ENCODE assay signal across 18 cellular contexts in the genomic region with DNA sequence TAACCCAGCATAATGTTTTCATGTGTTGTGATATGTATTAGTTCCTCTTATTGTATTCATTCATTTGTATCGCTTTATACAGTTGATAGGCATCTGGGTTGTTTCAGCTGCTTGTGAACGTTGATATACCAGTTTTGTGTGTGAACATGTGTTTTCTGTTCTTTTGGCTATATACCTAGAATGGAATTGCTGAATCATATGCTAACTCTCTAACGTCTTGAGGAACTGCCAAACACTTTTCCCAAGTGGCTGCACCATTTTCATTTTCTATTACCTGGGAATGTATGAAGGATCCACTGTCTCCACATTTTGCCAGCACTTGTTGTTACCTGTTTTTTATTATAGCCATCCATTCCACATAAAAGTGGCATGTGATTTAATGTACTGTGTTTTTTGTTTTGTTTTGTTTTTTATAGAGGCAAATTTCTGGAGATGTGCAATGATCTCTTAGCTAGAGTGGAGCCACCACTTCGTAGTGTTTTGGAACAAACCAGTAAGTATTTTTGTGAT. TPM values are rescaled to one million over a fixed set of nuclear protein-coding genes. Genes with fewer than 3 reads are reported as not detected.
DNase-seq lines count a peak whose midpoint lies in the region; ATAC-seq, FAIRE-seq and TF ChIP-seq lines count a peak whose summit lies in the region.
"Had no signal": no experiment of that assay in that cellular context is flagged by ENCODE, and none has a peak within 500 bp of the region (broad histone marks: within the 10 kb centered on the region; RNA-seq: fewer than 3 reads in every experiment).

No MANE protein-coding gene starts in this region.

- TF ChIP-seq POLR2A in GM12878 (IDR thresholded peaks at IDR 0.05; ENCODE audit: low read depth, low read length), result no peak

- WGBS in GM12878 (ENCODE audit: insufficient coverage, insufficient replicate concordance, low lambda C conversion rate, missing lambda C conversion rate), result 73% methylated on average over 4 of the region's 4 CpGs

- H3K9me3 ChIP-seq in GM12878 (replicated peaks; ENCODE audit: control insufficient read depth, insufficient read depth, low read length), result no peaks in the 10 kb centered on the region
- H3K9me3 ChIP-seq in naive thymus-derived CD4-positive, alpha-beta T cell (ENCODE audit: control insufficient read depth in 2 of 3, low read length in 3 of 3), result no peaks in the 10 kb centered on the region
- H3K9me3 ChIP-seq: Caco-2 had no signal

- H4K20me1 ChIP-seq in GM12878 (ENCODE audit: control insufficient read depth, insufficient read depth), result no peaks in the 10 kb centered on the region

- CTCF ChIA-PET in GM12878 (lab: Yijun Ruan, JAX), result no interaction called here
- CTCF ChIA-PET in naive thymus-derived CD4-positive, alpha-beta T cell (lab: Charles Lee), result no interaction called here

- peaks cover under 1% of the 10 kb centered on the region for H3K4me1 Mint-ChIP-seq in stimulated activated naive CD8-positive, alpha-beta T cell treated with anti-CD3 and anti-CD28 coated beads, Interleukin-15, Interleukin-2, amounts not matched to agents 100 ng/mL and 50 ng/mL, for 24 hours (ENCODE audit: low read depth)
- peaks cover 0 to 11% (median 5%) of the 10 kb centered on the region in 7 donors for H3K4me1 Mint-ChIP-seq in naive thymus-derived CD4-positive, alpha-beta T cell

- H3K27me3 ChIP-seq in GM12878 (replicated peaks in 1 of 2; ENCODE audit: control insufficient read depth in 2 of 2, insufficient read depth in 2 of 2, low read length in 1 of 2), result no peaks in the 10 kb centered on the region
- no peaks in the 10 kb centered on the region for H3K27me3 ChIP-seq in naive thymus-derived CD4-positive, alpha-beta T cell (ENCODE audit: control insufficient read depth in 2 of 2, insufficient read depth in 2 of 2, low read length in 2 of 2)

- no peak for FAIRE-seq in GM12878 (lab: Jason Lieb, UNC)
- FAIRE-seq: GM19239 had no signal

- peaks cover 0 to 33% of the 10 kb centered on the region in 2 experiments; a peak in 3 of 4 replicates for H3K36me3 ChIP-seq in GM12878 (ENCODE audit: control insufficient read depth in 2 of 2, insufficient read depth in 2 of 2, low read length in 1 of 2)
- peaks cover 23 to 65% (median 27%) of the 10 kb centered on the region in 3 experiments for H3K36me3 ChIP-seq in naive thymus-derived CD4-positive, alpha-beta T cell (ENCODE audit: control insufficient read depth in 2 of 3, insufficient read depth in 3 of 3, low read length in 3 of 3)

- H3K27me3 Mint-ChIP-seq in stimulated activated naive CD8-positive, alpha-beta T cell treated with anti-CD3 and anti-CD28 coated beads, Interleukin-15, Interleukin-2, amounts not matched to agents 100 ng/mL and 50 ng/mL, for 24 hours, result no peaks in the 10 kb centered on the region
- H3K27me3 Mint-ChIP-seq in naive thymus-derived CD4-positive, alpha-beta T cell, result no peaks in the 10 kb centered on the region

- no peaks in the 10 kb centered on the region for H3K4me1 ChIP-seq in GM12878 (ENCODE audit: control insufficient read depth, insufficient read depth, low read length)
- H3K4me1 ChIP-seq in naive thymus-derived CD4-positive, alpha-beta T cell (ENCODE audit: control insufficient read depth in 2 of 2, insufficient read depth in 2 of 2, low read length in 2 of 2), result no peaks in the 10 kb centered on the region
- H3K4me1 ChIP-seq: Caco-2 had no signal

- H3K27ac ChIP-seq in GM12878 (ENCODE audit: control insufficient read depth, insufficient read depth), result no peak overlapping the region
- H3K27ac ChIP-seq in naive thymus-derived CD4-positive, alpha-beta T cell (ENCODE audit: low read depth, low read length), result no peak overlapping the region

- intact Hi-C loops in GM12878 (cut with micrococcal nuclease; ENCODE audit: unreplicated experiment), result no loop called here
- intact Hi-C loops in naive thymus-derived CD4-positive, alpha-beta T cell (cut with micrococcal nuclease), result no loop called here

- no peaks in the 10 kb centered on the region; the same call in 1 of the 2 replicates for H3K79me2 ChIP-seq in GM12878 (ENCODE audit: control insufficient read depth, insufficient read depth, low read length)

- no peak overlapping the region for H3K4me2 ChIP-seq in GM12878 (ENCODE audit: control insufficient read depth, insufficient read depth)

- TF ChIP-seq RAD21 in GM12878 (IDR thresholded peaks at IDR 0.05; ENCODE audit: insufficient read depth, low read depth, low read length), result no peak

- H3K9me3 Mint-ChIP-seq in stimulated activated naive CD8-positive, alpha-beta T cell treated with anti-CD3 and anti-CD28 coated beads, Interleukin-15, Interleukin-2, amounts not matched to agents 100 ng/mL and 50 ng/mL, for 24 hours, result no peaks in the 10 kb centered on the region
- H3K9me3 Mint-ChIP-seq in naive thymus-derived CD4-positive, alpha-beta T cell, result no peaks in the 10 kb centered on the region

- SMC1A ChIA-PET in GM12878 (lab: Charles Lee; ENCODE audit: uncharacterized antibody, unreplicated experiment), result no interaction called here

- no peak overlapping the region for H3K4me3 Mint-ChIP-seq in stimulated activated naive CD8-positive, alpha-beta T cell treated with anti-CD3 and anti-CD28 coated beads, Interleukin-15, Interleukin-2, amounts not matched to agents 100 ng/mL and 50 ng/mL, for 24 hours
- H3K4me3 Mint-ChIP-seq in naive thymus-derived CD4-positive, alpha-beta T cell, result no peak overlapping the region

- no peak overlapping the region for H3K4me3 ChIP-seq in GM12878
- no peak overlapping the region for H3K4me3 ChIP-seq in naive thymus-derived CD4-positive, alpha-beta T cell (ENCODE audit: low read length)

- no peak overlapping the region for H3K9ac ChIP-seq in GM12878 (ENCODE audit: control insufficient read depth, insufficient read depth, low read length)

- RAD21 ChIA-PET in GM12878 (lab: Charles Lee; ENCODE audit: unreplicated experiment), result no interaction called here

- BruUV-seq in GM12878 (replicated peaks; lab: Mats Ljungman, UMichigan), result TSS peak; percentile 5

- POLR2A ChIA-PET in GM12878 (lab: Charles Lee), result no interaction called here
- POLR2A ChIA-PET in naive thymus-derived CD4-positive, alpha-beta T cell (lab: Charles Lee), result no interaction called here

- TF ChIP-seq EP300 in GM12878 (IDR thresholded peaks at IDR 0.05; ENCODE audit: borderline replicate concordance in 1 of 2, control insufficient read depth in 1 of 2, low read depth in 2 of 2, low read length in 2 of 2), result no peak

- ATAC-seq in stimulated activated naive CD8-positive, alpha-beta T cell treated with anti-CD3 and anti-CD28 coated beads, Interleukin-15, Interleukin-2, amounts not matched to agents 100 U/mL and 50 U/mL, for 24 hours, result no peak
- no peak for ATAC-seq in GM12878
- ATAC-seq in naive thymus-derived CD4-positive, alpha-beta T cell, result no peak
- ATAC-seq in HG03025 (IDR thresholded peaks at IDR 0.05; ENCODE audit: low FRiP score, unreplicated experiment), result no peak

- no peak for DNase-seq in stimulated activated naive CD8-positive, alpha-beta T cell treated with anti-CD3 and anti-CD28 coated beads, Interleukin-15, Interleukin-2, amounts not matched to agents 100 U/mL and 50 U/mL, for 24 hours
- DNase-seq in GM12878 (ENCODE audit: low read depth, low spot score), result no peak
- DNase-seq in fibroblast of peridontal ligament (ENCODE audit: extremely low read depth), result peak; percentile 64
- no peak for DNase-seq in NCI-H524 (lab: John Stamatoyannopoulos, UW)
- no peak for DNase-seq in naive thymus-derived CD4-positive, alpha-beta T cell
- DNase-seq: AML-193; Caco-2; DMS53; HCEC 1CT; MV-4-11; NCI-H1417; NCI-H187 treated with DMSO at 0.1 percent for 48 hours; NCI-H69; NK-92 treated with Interleukin-12 subunit alpha and Interleukin-12 subunit beta, amount 100 ng/mL, for 24 hours; SIG-M5 had no signal

- H2AFZ ChIP-seq in GM12878 (ENCODE audit: control insufficient read depth, low read depth, low read length), result no peak overlapping the region

- peak overlapping the region; percentile 51 for H3K27ac Mint-ChIP-seq in stimulated activated naive CD8-positive, alpha-beta T cell treated with anti-CD3 and anti-CD28 coated beads, Interleukin-15, Interleukin-2, amounts not matched to agents 100 ng/mL and 50 ng/mL, for 24 hours
- H3K27ac Mint-ChIP-seq in naive thymus-derived CD4-positive, alpha-beta T cell, result peak overlapping the region in 2 of 9 donors; percentile 22 to 33

- no peak for TF ChIP-seq CTCF in GM12878 (IDR thresholded peaks at IDR 0.05 in 2 of 3, conservative IDR thresholded peaks at IDR 0.05 in 1 of 3; ENCODE audit: control insufficient read depth in 2 of 3, extremely low read depth in 1 of 3, insufficient read depth in 1 of 3, low read depth in 3 of 3, low read length in 3 of 3)

- in situ Hi-C loops in GM12878 (cut with MboI), result no loop called here

- H3K36me3 Mint-ChIP-seq in stimulated activated naive CD8-positive, alpha-beta T cell treated with anti-CD3 and anti-CD28 coated beads, Interleukin-15, Interleukin-2, amounts not matched to agents 100 ng/mL and 50 ng/mL, for 24 hours (ENCODE audit: low read depth), result peaks cover 75% of the 10 kb centered on the region
- H3K36me3 Mint-ChIP-seq in naive thymus-derived CD4-positive, alpha-beta T cell, result peaks cover 0 to 44% (median 17%) of the 10 kb centered on the region in 5 donors

TF ChIP-seq in GM12878, 131 proteins besides CTCF, POLR2A, EP300 and RAD21 (continues in another document):
- TF ChIP-seq GABPA (IDR thresholded peaks at IDR 0.05; ENCODE audit: low read depth), result no peak
- TF ChIP-seq SMAD1 (IDR thresholded peaks at IDR 0.05; ENCODE audit: low read depth, partially characterized antibody), result no peak
- no peak for TF ChIP-seq POU2F2 (IDR thresholded peaks at IDR 0.05; ENCODE audit: borderline replicate concordance, low read depth, low read length)

RNA-seq across cellular contexts. Expression of a gene that starts 34.6 kb away (rescaled TPM):
- 31.2 and 36.2 TPM in 2 replicates for total RNA-seq in GM12878 (2013; cell fraction: nucleolus; rRNA removed)
- total RNA-seq in GM12878 (2014; rRNA removed) (72.7 and 93.4 TPM in 2 replicates), GM12878 (2014; rRNA removed; fragmentation: Illumina TruSeq; extraction: Trizol) (128 and 135 TPM in 2 replicates), GM12878 (2021) (163 and 166 TPM in 2 replicates)
- 82.2 TPM for polyA plus RNA-seq in GM12878 (2011; ENCODE audit: low read depth)
- polyA plus RNA-seq in GM12878 (2011; rRNA removed) (82.6 and 145 TPM in 2 replicates), GM12878 (2014; fragmentation: Illumina TruSeq; extraction: Trizol) (109 and 122 TPM in 2 replicates), GM12878 (2014; fragmentation: Nextera tagmentation; extraction: Ambion mirVana) (100 to 1,000 TPM in 1 of 2 experiments, 10 to 100 TPM in 1; 69.5 to 123 TPM), GM12878 (2014; rRNA removed) (47.2 and 61.6 TPM in 2 replicates), GM12878 (2016; fragmentation: Nextera tagmentation; extraction: Ambion mirVana) (100 to 1,000 TPM; 202 to 234 TPM)
- 19.1 and 19.7 TPM in 2 replicates for polyA plus RNA-seq in GM12878 (2011; cell fraction: cytosol; rRNA removed)
- polyA plus RNA-seq in GM12878 (2011; cell fraction: nucleus; rRNA removed), result 17.7 and 26.7 TPM in 2 replicates
- polyA plus RNA-seq in GM12878 (2012), result 79.3 and 83.7 TPM in 2 replicates
- polyA minus RNA-seq in GM12878 (2011; rRNA and poly(A)+ RNA removed), result 36.7 and 54.7 TPM in 2 replicates
- polyA minus RNA-seq in GM12878 (2011; cell fraction: cytosol; rRNA and poly(A)+ RNA removed), result 28.3 and 36.0 TPM in 2 replicates
- 9.1 and 13.7 TPM in 2 replicates for polyA minus RNA-seq in GM12878 (2011; cell fraction: nucleus; rRNA and poly(A)+ RNA removed)
- 100 to 1,000 TPM in 1 of 5 experiments, 10 to 100 TPM in 4; 42.1 to 103 (median 50.0) TPM for total RNA-seq in naive thymus-derived CD4-positive, alpha-beta T cell
- polyA plus RNA-seq in naive thymus-derived CD4-positive, alpha-beta T cell, result 10 to 100 TPM; 37.7 to 38.5 TPM
